27 cellular contexts compared by ENCODE assay signal in genomic region chr16:86218479-86219170, GRCh38.
"Had no signal": no experiment of that assay in that cellular context is flagged by ENCODE, and none has a peak within 500 bp of the region (broad histone marks: within the 10 kb centered on the region; RNA-seq: fewer than 3 reads in every experiment).

No MANE protein-coding gene starts in this region.

- DNase-seq: activated CD4-positive, alpha-beta memory T cell treated with anti-CD3 and anti-CD28 coated beads for 36 hours; activated CD4-positive, alpha-beta T cell treated with anti-CD3 and anti-CD28 coated beads for 48 hours; activated CD8-positive, alpha-beta memory T cell treated with anti-CD3 and anti-CD28 coated beads, Interleukin-2, amount 50 U/mL, for 4 hours; activated effector memory CD4-positive, alpha-beta T cell treated with anti-CD3 and anti-CD28 coated beads, Interleukin-2, amount 50 U/mL, for 16 hours; activated naive CD4-positive, alpha-beta T cell treated with anti-CD3 and anti-CD28 coated beads for 36 hours; activated naive CD8-positive, alpha-beta T cell treated with anti-CD3 and anti-CD28 coated beads for 36 hours; activated T-cell treated with anti-CD3 and anti-CD28 coated beads, Interleukin-2, amount 50 U/mL, for 1 hour; hippocampal formation; retina; stimulated activated CD4-positive, alpha-beta T cell treated with anti-CD3 and anti-CD28 coated beads, Interleukin-2, amount 100 ng/mL, for 48 hours; stimulated activated naive CD4-positive, alpha-beta T cell treated with Interleukin-2 at 50 U/mL for 16 hours; T1000; testis; trophoblast cell; uterus; WERI-Rb-1 had no signal

- H3K27me3 ChIP-seq: gastroesophageal sphincter, ovary, testis, uterus had no signal

- H3K4me1 Mint-ChIP-seq: activated naive CD8-positive, alpha-beta T cell treated with anti-CD3 and anti-CD28 coated beads for 36 hours; memory B cell had no signal

- FAIRE-seq: endothelial cell of umbilical vein had no signal

- H3K4me1 ChIP-seq: prostate gland, uterus had no signal

- ATAC-seq: activated CD4-positive, CD25-positive, alpha-beta regulatory T cell treated with anti-CD3 and anti-CD28 coated beads, Interleukin-2, amount 50 U/mL, for 24 hours; gastroesophageal sphincter had no signal

- H3K4me3 Mint-ChIP-seq: activated CD4-positive, alpha-beta memory T cell treated with anti-CD3 and anti-CD28 coated beads for 36 hours; activated naive CD4-positive, alpha-beta T cell treated with anti-CD3 and anti-CD28 coated beads for 36 hours; activated naive CD8-positive, alpha-beta T cell treated with anti-CD3 and anti-CD28 coated beads for 36 hours; activated T-helper 1 cell treated with anti-CD3 and anti-CD28 coated beads, Interleukin-12 subunit alpha, Interleukin-12 subunit beta, Interleukin-2, Interleukin-4 antibody, amounts not matched to agents 30 ng/mL and 10 ng/mL and 1 ng/mL, durations not matched to agents 14 hours and 24 hours and 36 hours; brain; memory B cell; nephron; T-helper 1 cell treated with Interleukin-12 subunit alpha and Interleukin-12 subunit beta and Interleukin-4 antibody, amounts not matched to agents 30 μg/mL and 1 μg/mL, for 36 hours had no signal

- H3K9me3 ChIP-seq: adrenal gland, gastroesophageal sphincter, ovary, prostate gland, testis, uterus had no signal

- H3K36me3 ChIP-seq: adrenal gland, gastroesophageal sphincter, ovary, prostate gland, uterus, WERI-Rb-1 had no signal

- H3K9me3 Mint-ChIP-seq: activated CD4-positive, alpha-beta memory T cell treated with anti-CD3 and anti-CD28 coated beads for 36 hours; activated naive CD4-positive, alpha-beta T cell treated with anti-CD3 and anti-CD28 coated beads for 36 hours; activated naive CD8-positive, alpha-beta T cell treated with anti-CD3 and anti-CD28 coated beads for 36 hours; activated T-helper 1 cell treated with anti-CD3 and anti-CD28 coated beads, Interleukin-12 subunit alpha, Interleukin-12 subunit beta, Interleukin-2, Interleukin-4 antibody, amounts not matched to agents 30 ng/mL and 10 ng/mL and 1 ng/mL, durations not matched to agents 14 hours and 24 hours and 36 hours; memory B cell; nephron; T-helper 1 cell treated with Interleukin-12 subunit alpha and Interleukin-12 subunit beta and Interleukin-4 antibody, amounts not matched to agents 30 μg/mL and 1 μg/mL, for 36 hours had no signal

- H3K36me3 Mint-ChIP-seq: activated CD4-positive, alpha-beta memory T cell treated with anti-CD3 and anti-CD28 coated beads for 36 hours; activated naive CD8-positive, alpha-beta T cell treated with anti-CD3 and anti-CD28 coated beads for 36 hours; brain; memory B cell had no signal

- H3K27ac ChIP-seq: adrenal gland, gastroesophageal sphincter, ovary, prostate gland, testis, uterus, WERI-Rb-1 had no signal

- H3K27ac Mint-ChIP-seq: activated CD4-positive, alpha-beta memory T cell treated with anti-CD3 and anti-CD28 coated beads for 36 hours; activated naive CD4-positive, alpha-beta T cell treated with anti-CD3 and anti-CD28 coated beads for 36 hours; activated naive CD8-positive, alpha-beta T cell treated with anti-CD3 and anti-CD28 coated beads for 36 hours; activated T-helper 1 cell treated with anti-CD3 and anti-CD28 coated beads, Interleukin-12 subunit alpha, Interleukin-12 subunit beta, Interleukin-2, Interleukin-4 antibody, amounts not matched to agents 30 ng/mL and 10 ng/mL and 1 ng/mL, durations not matched to agents 14 hours and 24 hours and 36 hours; memory B cell; nephron; T-helper 1 cell treated with Interleukin-12 subunit alpha and Interleukin-12 subunit beta and Interleukin-4 antibody, amounts not matched to agents 30 μg/mL and 1 μg/mL, for 36 hours had no signal

- H3K4me3 ChIP-seq: adrenal gland, gastroesophageal sphincter, ovary, prostate gland, testis, uterus had no signal
